Comparison of ENCODE assay signal across 8 cellular contexts in genomic region chr22:42947211-42947990, GRCh38.
DNase-seq lines count a peak whose midpoint lies in the region; ATAC-seq, FAIRE-seq and TF ChIP-seq lines count a peak whose summit lies in the region.

No MANE protein-coding gene starts in this region.

- intact Hi-C loops in left ventricle myocardium superior (cut with micrococcal nuclease), result no loop called here
- intact Hi-C loops in stomach (cut with DNase I; ENCODE audit: low total_unique reads), result no loop called here
- intact Hi-C loops in OCI-LY7 (cut with micrococcal nuclease; ENCODE audit: unreplicated experiment), result no loop called here

- no peak overlapping the region for H2AFZ ChIP-seq in OCI-LY7 (ENCODE audit: low read length)

- no peak for TF ChIP-seq POLR2A in stomach (IDR thresholded peaks at IDR 0.05)

- no TSS peak for BruUV-seq in OCI-LY7 (replicated peaks; lab: Mats Ljungman, UMichigan)

- H3K4me1 ChIP-seq in stomach (peaks cover 50 to 93% (median 69%) of the 10 kb centered on the region in 4 donors), OCI-LY7 (ENCODE audit: insufficient read depth, low read length, poor library complexity, severe bottlenecking) (no peaks in the 10 kb centered on the region)
- peaks cover 8% of the 10 kb centered on the region for H3K4me1 ChIP-seq in effector memory CD4-positive, alpha-beta T cell (ENCODE audit: control insufficient read depth, insufficient read depth, low read length, poor library complexity, severe bottlenecking)

- H3K36me3 ChIP-seq in stomach (no peaks in the 10 kb centered on the region), OCI-LY7 (ENCODE audit: insufficient read depth, low read length) (0 out of 2 replicates have a peak, but pooled peaks cover 6% of the 10 kb centered on the region)
- H3K36me3 ChIP-seq in effector memory CD4-positive, alpha-beta T cell (ENCODE audit: control insufficient read depth, insufficient read depth, low read length), result no peaks in the 10 kb centered on the region

- peak; percentile 57 for ATAC-seq in left ventricle myocardium superior

- POLR2A ChIA-PET in OCI-LY7 (lab: Charles Lee), result interaction anchor here (0.6 kb wide), 1 partner anchor 292 kb away, joined by 4 read pairs; no protein-coding TSS in a partner anchor

- DNase-seq in HL-60 (ENCODE audit: low read depth in 1 of 2, low spot score in 1 of 2) (no peak), RCC 7860 (ENCODE audit: low spot score) (peak; percentile 57), left ventricle myocardium superior (peak; percentile 81), stomach (peak; percentile 89), OCI-LY7 (ENCODE audit: low spot score) (no peak), ecto neural progenitor cell (ENCODE audit: low spot score) (no peak)
- no peak for DNase-seq in activated CD4-positive, alpha-beta T cell treated with anti-CD3 and anti-CD28 coated beads, Interleukin-2, amount 50 U/mL, for 1 hour
- no peak for DNase-seq in effector memory CD4-positive, alpha-beta T cell

- H4K20me1 ChIP-seq in OCI-LY7 (ENCODE audit: insufficient read depth, low read length), result no peaks in the 10 kb centered on the region

- no peak overlapping the region for H3K4me2 ChIP-seq in OCI-LY7 (ENCODE audit: low read length)

- TF ChIP-seq EP300 in stomach (IDR thresholded peaks at IDR 0.05), result no peak

- no peaks in the 10 kb centered on the region for H3K9me3 ChIP-seq in stomach
- no peaks in the 10 kb centered on the region for H3K9me3 ChIP-seq in effector memory CD4-positive, alpha-beta T cell (ENCODE audit: control insufficient read depth, low read length)
- no peaks in the 10 kb centered on the region for H3K9me3 ChIP-seq in OCI-LY7 (ENCODE audit: low read length)

- H3K79me2 ChIP-seq in OCI-LY7 (ENCODE audit: insufficient read depth, low read depth, low read length), result no peaks in the 10 kb centered on the region

- CTCF ChIA-PET in OCI-LY7 (lab: Charles Lee; ENCODE audit: unreplicated experiment), result no interaction called here

- H3K4me3 ChIP-seq in HL-60 (replicated peaks; ENCODE audit: insufficient read depth, low read length), result no peak overlapping the region
- no peak overlapping the region for H3K4me3 ChIP-seq in stomach
- H3K4me3 ChIP-seq in effector memory CD4-positive, alpha-beta T cell (ENCODE audit: insufficient read depth, low read depth, low read length, poor library complexity, severe bottlenecking), result no peak overlapping the region
- no peak overlapping the region for H3K4me3 ChIP-seq in OCI-LY7 (ENCODE audit: low read depth, low read length, poor library complexity, severe bottlenecking)

- TF ChIP-seq CTCF in HL-60 (IDR thresholded peaks at IDR 0.05; ENCODE audit: insufficient read depth, low read length) (no peak), stomach (IDR thresholded peaks at IDR 0.05) (no peak), OCI-LY7 (conservative IDR thresholded peaks at IDR 0.05; ENCODE audit: low read length) (no peak)

- WGBS in stomach, 5 donors, result 40 to 50% (median 47%) methylated on average over 11 to 13 of the region's 13 CpGs

- no peaks in the 10 kb centered on the region for H3K9me2 ChIP-seq in OCI-LY7 (ENCODE audit: insufficient read depth, low read length)

- H3K27me3 ChIP-seq in HL-60 (ENCODE audit: insufficient read depth, poor library complexity, severe bottlenecking) (no peaks in the 10 kb centered on the region), stomach (no peaks in the 10 kb centered on the region)
- H3K27me3 ChIP-seq in effector memory CD4-positive, alpha-beta T cell (replicated peaks; ENCODE audit: control insufficient read depth, insufficient read depth, low read length, poor library complexity, severe bottlenecking), result no peaks in the 10 kb centered on the region

- H3K27ac ChIP-seq in HL-60 (replicated peaks) (0 out of 2 replicates have a peak overlapping the region, but pooled peaks have one; percentile 27), stomach (peak overlapping the region; percentile 16 to 69 (median 50)), OCI-LY7 (ENCODE audit: low read depth, low read length, poor library complexity, severe bottlenecking) (no peak overlapping the region)
- H3K27ac ChIP-seq in effector memory CD4-positive, alpha-beta T cell (ENCODE audit: insufficient read depth, low read length, poor library complexity, severe bottlenecking), result no peak overlapping the region

- no peak for FAIRE-seq in RCC 7860 (lab: Jason Lieb, UNC)

Comparison
In these comparisons a context has a peak if more than half of its experiments do, and no peak if none do; other contexts are left out.
1. DNase-seq: peak in RCC 7860 (single experiment), left ventricle myocardium superior (single experiment) and stomach (single experiment); none in HL-60 (0 of 2), activated CD4-positive, alpha-beta T cell treated with anti-CD3 and anti-CD28 coated beads, Interleukin-2, amount 50 U/mL, for 1 hour (single experiment), effector memory CD4-positive, alpha-beta T cell (0 of 3), OCI-LY7 (single experiment) and ecto neural progenitor cell (single experiment).
2. H3K27ac ChIP-seq: peak in HL-60 (single experiment) and stomach (5 of 5); none in effector memory CD4-positive, alpha-beta T cell (single experiment) and OCI-LY7 (single experiment).